ENCODE assay signal across 1 cellular context in genomic region chr19:48686103-48686502, GRCh38.
TF ChIP-seq lines count a peak whose summit lies in the region.

No MANE protein-coding gene starts in this region.

TF ChIP-seq in HepG2, 621 proteins besides CTCF, POLR2A, EP300 and RAD21 (continued from another document):
- TF ChIP-seq PBX2 (CRISPR knock-in tag; IDR thresholded peaks at IDR 0.05) (no peak), ERF (CRISPR knock-in tag; IDR thresholded peaks at IDR 0.05) (no peak), BCLAF1 (IDR thresholded peaks at IDR 0.05) (no peak), ZBTB3 (CRISPR knock-in tag; IDR thresholded peaks at IDR 0.05; ENCODE audit: borderline replicate concordance, low read depth) (no peak), ZNF414 (CRISPR knock-in tag; IDR thresholded peaks at IDR 0.05) (no peak), ARID5B (CRISPR knock-in tag; IDR thresholded peaks at IDR 0.05) (peak; percentile 52), KIAA2018 (CRISPR knock-in tag; IDR thresholded peaks at IDR 0.05; ENCODE audit: borderline replicate concordance) (no peak), FOXA3 (CRISPR knock-in tag; IDR thresholded peaks at IDR 0.05) (peak; percentile 38; the same call in 1 of the 2 replicates), CEBPG (CRISPR knock-in tag; IDR thresholded peaks at IDR 0.05) (peak; percentile 31; the same call in 1 of the 2 replicates), TFDP2 (CRISPR knock-in tag; IDR thresholded peaks at IDR 0.05) (no peak), ISL2 (CRISPR knock-in tag; IDR thresholded peaks at IDR 0.05) (0 out of 2 replicates have a peak, but pooled peaks have one; percentile 47), CHD2 (IDR thresholded peaks at IDR 0.05; ENCODE audit: low read depth, low read length) (no peak), ZNF572 (CRISPR knock-in tag; IDR thresholded peaks at IDR 0.05) (no peak), ZNF569 (CRISPR knock-in tag; IDR thresholded peaks at IDR 0.05; ENCODE audit: borderline replicate concordance) (no peak), IKZF1 (IDR thresholded peaks at IDR 0.05) (no peak), CBX2 (IDR thresholded peaks at IDR 0.05; ENCODE audit: low read depth, low read length) (no peak), CBX2 (CRISPR knock-in tag; IDR thresholded peaks at IDR 0.05; ENCODE audit: low read depth) (no peak), SIN3B (IDR thresholded peaks at IDR 0.05; ENCODE audit: low read length) (no peak), TCF7 (IDR thresholded peaks at IDR 0.05; ENCODE audit: low read depth) (peak; percentile 47; the same call in 1 of the 2 replicates), ZSCAN22 (CRISPR knock-in tag; IDR thresholded peaks at IDR 0.05) (no peak), ZNF558 (CRISPR knock-in tag; IDR thresholded peaks at IDR 0.05; ENCODE audit: borderline replicate concordance) (no peak), ETV5 (CRISPR knock-in tag; IDR thresholded peaks at IDR 0.05; ENCODE audit: borderline replicate concordance) (peak; percentile 39; the same call in 1 of the 2 replicates), TP53 (CRISPR knock-in tag; conservative IDR thresholded peaks at IDR 0.05) (no peak), TEAD2 (CRISPR knock-in tag; IDR thresholded peaks at IDR 0.05) (no peak), CREB1 (IDR thresholded peaks at IDR 0.05) (no peak), CREB1 (CRISPR knock-in tag; IDR thresholded peaks at IDR 0.05) (no peak), ZNF563 (CRISPR knock-in tag; IDR thresholded peaks at IDR 0.05) (no peak), ZNF792 (CRISPR knock-in tag; IDR thresholded peaks at IDR 0.05) (no peak), THAP9 (CRISPR knock-in tag; IDR thresholded peaks at IDR 0.05; ENCODE audit: borderline replicate concordance) (no peak), ELF3 (CRISPR knock-in tag; IDR thresholded peaks at IDR 0.05) (peak; percentile 68), ZKSCAN8 (CRISPR knock-in tag; IDR thresholded peaks at IDR 0.05; ENCODE audit: borderline replicate concordance) (no peak), NCOA5 (CRISPR knock-in tag; IDR thresholded peaks at IDR 0.05) (no peak), POLR2AphosphoS2 (IDR thresholded peaks at IDR 0.05; ENCODE audit: low read depth, low read length) (no peak), ATF1 (CRISPR knock-in tag; IDR thresholded peaks at IDR 0.05) (no peak), MED8 (CRISPR knock-in tag; IDR thresholded peaks at IDR 0.05; ENCODE audit: insufficient replicate concordance) (no peak)
